In genomic region chr5:10198021-10198420, GRCh38 we compare ENCODE assay signal across 35 cellular contexts. TPM values are rescaled to one million over a fixed set of nuclear protein-coding genes. Genes with fewer than 3 reads are reported as not detected.
DNase-seq lines count a peak whose midpoint lies in the region; ATAC-seq, FAIRE-seq and TF ChIP-seq lines count a peak whose summit lies in the region.
"Had no signal": no experiment of that assay in that cellular context is flagged by ENCODE, and none has a peak within 500 bp of the region (broad histone marks: within the 10 kb centered on the region; RNA-seq: fewer than 3 reads in every experiment).

No MANE protein-coding gene starts in this region.

- no peaks in the 10 kb centered on the region for H3K27me3 ChIP-seq in adipocyte (replicated peaks; ENCODE audit: control insufficient read depth, insufficient read depth, low read length)
- H3K27me3 ChIP-seq in K562 (ENCODE audit: control insufficient read depth in 2 of 2, insufficient read depth in 2 of 2, low read length in 2 of 2): peaks cover 0 to 4% of the 10 kb centered on the region in 2 experiments; a peak in 1 of 5 replicates
- H3K27me3 ChIP-seq in mesenchymal stem cell (ENCODE audit: control insufficient read depth in 1 of 2, insufficient read depth in 1 of 2, low read length in 2 of 2): no peaks in the 10 kb centered on the region
- H3K27me3 ChIP-seq: BE2C; BLaER1; BLaER1 treated with 17β-estradiol and CSF1 and Interleukin-3, amounts not matched to agents 10 nM and 100 nM had no signal

- CTCF ChIA-PET in HEK293 (lab: Yijun Ruan, JAX) (interaction anchor here (0.6 to 0.8 kb wide), 2 partner anchors 10 to 94 kb away, joined by 3 read pairs; no protein-coding TSS in a partner anchor), K562 (lab: Yijun Ruan, JAX; ENCODE audit: low intra/inter-chr PET ratio) (no interaction called here)

- no peaks in the 10 kb centered on the region for H3K36me3 ChIP-seq in HEK293 (ENCODE audit: control insufficient read depth in 2 of 2, insufficient read depth in 1 of 2, low read length in 2 of 2)
- no peaks in the 10 kb centered on the region for H3K36me3 ChIP-seq in adipocyte (ENCODE audit: control insufficient read depth, insufficient read depth, low read length, severe bottlenecking)
- no peaks in the 10 kb centered on the region for H3K36me3 ChIP-seq in K562 (ENCODE audit: control insufficient read depth, insufficient read depth, low read length)
- no peaks in the 10 kb centered on the region for H3K36me3 ChIP-seq in mesenchymal stem cell (ENCODE audit: control insufficient read depth in 1 of 2, insufficient read depth in 2 of 2, low read depth in 1 of 2, low read length in 2 of 2)
- H3K36me3 ChIP-seq: BE2C, BLaER1 had no signal

- no peaks in the 10 kb centered on the region for H3K27me3 Mint-ChIP-seq in activated T-helper 2 cell treated with anti-CD3 and anti-CD28 coated beads, Interferon-gamma antibody, Interleukin-2, Interleukin-4, amounts not matched to agents 10 μg/mL and 5 μg/mL and 100 μg/mL, durations not matched to agents 14 hours and 24 hours and 36 hours (ENCODE audit: low read depth)
- H3K27me3 Mint-ChIP-seq: B cell; CD4-positive, alpha-beta T cell; CD4-positive, CD25-positive, alpha-beta regulatory T cell; CD8-positive, alpha-beta memory T cell had no signal

- H3K4me1 Mint-ChIP-seq in activated T-helper 2 cell treated with anti-CD3 and anti-CD28 coated beads, Interferon-gamma antibody, Interleukin-2, Interleukin-4, amounts not matched to agents 10 μg/mL and 5 μg/mL and 100 μg/mL, durations not matched to agents 14 hours and 24 hours and 36 hours (ENCODE audit: low read depth): no peaks in the 10 kb centered on the region
- H3K4me1 Mint-ChIP-seq: B cell; CD14-positive monocyte; CD4-positive, alpha-beta memory T cell; CD4-positive, CD25-positive, alpha-beta regulatory T cell; CD8-positive, alpha-beta memory T cell had no signal

- no peak overlapping the region for H4K8ac ChIP-seq in mesenchymal stem cell (ENCODE audit: low read length)

- no peak overlapping the region for H2BK12ac ChIP-seq in mesenchymal stem cell (ENCODE audit: low read length in 2 of 2)

- no peak overlapping the region for H3K27ac Mint-ChIP-seq in activated T-helper 2 cell treated with anti-CD3 and anti-CD28 coated beads, Interferon-gamma antibody, Interleukin-2, Interleukin-4, amounts not matched to agents 10 μg/mL and 5 μg/mL and 100 μg/mL, durations not matched to agents 14 hours and 24 hours and 36 hours
- H3K27ac Mint-ChIP-seq: B cell; CD14-positive monocyte; CD4-positive, alpha-beta memory T cell; CD4-positive, alpha-beta T cell; CD4-positive, CD25-positive, alpha-beta regulatory T cell; CD8-positive, alpha-beta memory T cell; CD8-positive, alpha-beta T cell had no signal

- FAIRE-seq in K562 (lab: Jason Lieb, UNC): no peak
- FAIRE-seq: A204.1, A549, D721Med had no signal

- no peak for TF ChIP-seq RAD21 in K562 (CRISPR knock-in tag; conservative IDR thresholded peaks at IDR 0.05 in 1 of 2, IDR thresholded peaks at IDR 0.05 in 1 of 2)

- H3K4me1 ChIP-seq in HEK293 (ENCODE audit: control insufficient read depth, insufficient read depth, low read length): no peaks in the 10 kb centered on the region
- H3K4me1 ChIP-seq in adipocyte (ENCODE audit: control insufficient read depth, insufficient read depth, low read length): peaks cover 19% of the 10 kb centered on the region
- no peaks in the 10 kb centered on the region for H3K4me1 ChIP-seq in K562 (replicated peaks in 1 of 2; ENCODE audit: control insufficient read depth in 2 of 2, insufficient read depth in 2 of 2, low read length in 2 of 2)
- no peaks in the 10 kb centered on the region for H3K4me1 ChIP-seq in mesenchymal stem cell (ENCODE audit: control insufficient read depth, insufficient read depth, low read depth, low read length)
- H3K4me1 ChIP-seq: A549, BE2C, BLaER1, Caco-2 had no signal

- H2BK120ac ChIP-seq in mesenchymal stem cell (ENCODE audit: low read depth, low read length): no peak overlapping the region

- no peak overlapping the region for H3K23ac ChIP-seq in mesenchymal stem cell (ENCODE audit: low read length in 2 of 2)

- intact Hi-C loops in K562 (cut with micrococcal nuclease): no loop called here
- intact Hi-C loops in activated T-helper 2 cell treated with anti-CD3 and anti-CD28 coated beads, Interferon-gamma antibody, Interleukin-2, Interleukin-4, amounts not matched to agents 10 μg/mL and 5 μg/mL and 100 μg/mL, durations not matched to agents 14 hours and 24 hours and 36 hours (cut with micrococcal nuclease): no loop called here

- H3K4me2 ChIP-seq in K562 (ENCODE audit: insufficient read depth, low read length) (no peak overlapping the region), mesenchymal stem cell (ENCODE audit: low read length, poor library complexity, severe bottlenecking) (no peak overlapping the region)
- H3K4me2 ChIP-seq: A549; BLaER1; BLaER1 treated with 17β-estradiol and CSF1 and Interleukin-3, amounts not matched to agents 10 nM and 100 nM had no signal

- DNase-seq in adipocyte (ENCODE audit: low read depth) (no peak), K562 (ENCODE audit: extremely low read depth in 1 of 4, low spot score in 3 of 4) (no peak), mesenchymal stem cell (no peak)
- no peak for DNase-seq in activated T-helper 2 cell treated with anti-CD3 and anti-CD28 coated beads, Interferon-gamma antibody, Interleukin-2, Interleukin-4, amounts not matched to agents 10 μg/mL and 5 μg/mL and 100 μg/mL, durations not matched to agents 14 hours and 24 hours and 36 hours (ENCODE audit: low spot score)
- DNase-seq in central memory CD4-positive, alpha-beta T cell: no peak
- DNase-seq: 8988T; ACHN; AML-193; BE2C; C1 segment of cervical spinal cord; Caco-2; Calu3; CD4-positive, alpha-beta memory T cell; CD4-positive, alpha-beta T cell; CD4-positive, CD25-positive, alpha-beta regulatory T cell; CD8-positive, alpha-beta memory T cell; CD8-positive, alpha-beta T cell; COR-L47; DMS 273 treated with DMSO at 0.1 percent for 48 hours; DMS153; DMS53; DMS79; DMS79 treated with DMSO at 0.1 percent for 48 hours; DND-41; EL had no signal

- POLR2A ChIA-PET in HEK293 (lab: Yijun Ruan, JAX) (interaction anchor here (0.7 kb wide), 1 partner anchor 35 kb away, joined by 3 read pairs; no protein-coding TSS in a partner anchor), K562 (lab: Yijun Ruan, JAX) (interaction anchor here (1.1 to 1.6 kb wide), 2 partner anchors 9 to 10 kb away, joined by 3 read pairs; no protein-coding TSS in a partner anchor)

- no peaks in the 10 kb centered on the region for H3K36me3 Mint-ChIP-seq in activated T-helper 2 cell treated with anti-CD3 and anti-CD28 coated beads, Interferon-gamma antibody, Interleukin-2, Interleukin-4, amounts not matched to agents 10 μg/mL and 5 μg/mL and 100 μg/mL, durations not matched to agents 14 hours and 24 hours and 36 hours (ENCODE audit: low read depth)
- H3K36me3 Mint-ChIP-seq: CD14-positive monocyte; CD4-positive, alpha-beta memory T cell; CD4-positive, CD25-positive, alpha-beta regulatory T cell; CD8-positive, alpha-beta T cell had no signal

- no peak overlapping the region for H3K4me3 Mint-ChIP-seq in activated T-helper 2 cell treated with anti-CD3 and anti-CD28 coated beads, Interferon-gamma antibody, Interleukin-2, Interleukin-4, amounts not matched to agents 10 μg/mL and 5 μg/mL and 100 μg/mL, durations not matched to agents 14 hours and 24 hours and 36 hours (ENCODE audit: low read depth)
- H3K4me3 Mint-ChIP-seq: B cell; CD14-positive monocyte; CD4-positive, alpha-beta memory T cell; CD4-positive, alpha-beta T cell; CD4-positive, CD25-positive, alpha-beta regulatory T cell; CD8-positive, alpha-beta memory T cell; CD8-positive, alpha-beta T cell had no signal

- H2AFZ ChIP-seq in K562 (ENCODE audit: low read depth, low read length) (no peak overlapping the region), mesenchymal stem cell (ENCODE audit: low read depth, low read length) (no peak overlapping the region)

- H3K79me1 ChIP-seq in mesenchymal stem cell (replicated peaks; ENCODE audit: low read length, poor library complexity, severe bottlenecking): no peaks in the 10 kb centered on the region

- no peak for ATAC-seq in K562
- ATAC-seq: A549; CD8-positive, alpha-beta T cell had no signal

- no peaks in the 10 kb centered on the region for H3K9me3 ChIP-seq in HEK293 (ENCODE audit: control insufficient read depth, insufficient read depth, low read depth, low read length)
- H3K9me3 ChIP-seq in adipocyte (ENCODE audit: control insufficient read depth, low read length): peaks cover 19% of the 10 kb centered on the region
- no peaks in the 10 kb centered on the region for H3K9me3 ChIP-seq in K562 (replicated peaks; ENCODE audit: control insufficient read depth, insufficient read depth, low read depth, low read length)
- peaks cover 29% of the 10 kb centered on the region for H3K9me3 ChIP-seq in mesenchymal stem cell (ENCODE audit: control insufficient read depth, low read length)
- H3K9me3 ChIP-seq: BE2C had no signal

- H2BK15ac ChIP-seq in mesenchymal stem cell (ENCODE audit: low read depth, poor library complexity, severe bottlenecking): no peak overlapping the region

- TF ChIP-seq EP300 in K562 (IDR thresholded peaks at IDR 0.05; ENCODE audit: low read length): no peak

- no peak overlapping the region for H3K4ac ChIP-seq in mesenchymal stem cell (ENCODE audit: low read depth in 1 of 2, low read length in 2 of 2)

- H3K18ac ChIP-seq in mesenchymal stem cell (ENCODE audit: low read depth in 1 of 2, low read length in 2 of 2): no peak overlapping the region

- no peak for TF ChIP-seq CTCF in HEK293 (tag by site-specific recombination; IDR thresholded peaks at IDR 0.05)
- no peak for TF ChIP-seq CTCF in K562 (IDR thresholded peaks at IDR 0.05 in 2 of 3, conservative IDR thresholded peaks at IDR 0.05 in 1 of 3; ENCODE audit: insufficient read depth in 2 of 3, low read depth in 1 of 3, low read length in 3 of 3)

- H4K20me1 ChIP-seq in K562 (replicated peaks; ENCODE audit: control insufficient read depth, insufficient read depth, low read length): no peaks in the 10 kb centered on the region
- H4K20me1 ChIP-seq: BLaER1; BLaER1 treated with 17β-estradiol and CSF1 and Interleukin-3, amounts not matched to agents 10 nM and 100 nM had no signal

- no peak overlapping the region for H4K91ac ChIP-seq in mesenchymal stem cell (ENCODE audit: low read length)

- H3K27ac ChIP-seq in HEK293 (ENCODE audit: extremely low read depth, low read depth, low read length): no peak overlapping the region
- H3K27ac ChIP-seq in K562 (ENCODE audit: extremely low read depth, low read depth, low read length): no peak overlapping the region
- no peak overlapping the region for H3K27ac ChIP-seq in mesenchymal stem cell (ENCODE audit: low read length, poor library complexity, severe bottlenecking)
- H3K27ac ChIP-seq: 22Rv1; A549; BLaER1; BLaER1 treated with 17β-estradiol and CSF1 and Interleukin-3, amounts not matched to agents 10 nM and 100 nM; C4-2B had no signal

- 8% methylated on average over 2 of the region's 2 CpGs for WGBS in K562 (ENCODE audit: insufficient coverage, low coverage, missing lambda C conversion rate)
- 68% methylated on average over 2 of the region's 2 CpGs for WGBS in mesenchymal stem cell

- H3K9ac ChIP-seq in adipocyte (ENCODE audit: low read length): no peak overlapping the region
- no peak overlapping the region for H3K9ac ChIP-seq in K562 (ENCODE audit: insufficient read depth in 1 of 2, low read depth in 2 of 2, low read length in 2 of 2)
- H3K9ac ChIP-seq in mesenchymal stem cell (ENCODE audit: low read length): no peak overlapping the region
- H3K9ac ChIP-seq: BLaER1; BLaER1 treated with 17β-estradiol and CSF1 and Interleukin-3, amounts not matched to agents 10 nM and 100 nM had no signal

- no peak overlapping the region for H3K4me3 ChIP-seq in HEK293 (ENCODE audit: low read depth, low read length)
- H3K4me3 ChIP-seq in adipocyte (ENCODE audit: low read length): peak overlapping the region; percentile 22
- H3K4me3 ChIP-seq in K562: no peak overlapping the region
- H3K4me3 ChIP-seq in mesenchymal stem cell (ENCODE audit: insufficient read depth in 1 of 2, low read depth in 1 of 2, low read length in 2 of 2): peak overlapping the region in 1 of 2 experiments; percentile 51
- H3K4me3 ChIP-seq: A549; BLaER1; BLaER1 treated with 17β-estradiol and CSF1 and Interleukin-3, amounts not matched to agents 10 nM and 100 nM had no signal

- H2BK5ac ChIP-seq in mesenchymal stem cell (ENCODE audit: low read depth, low read length, poor library complexity, severe bottlenecking): no peak overlapping the region

- no peak overlapping the region for H2AK5ac ChIP-seq in mesenchymal stem cell (ENCODE audit: low read length, severe bottlenecking)

- no peaks in the 10 kb centered on the region for H3K79me2 ChIP-seq in K562 (ENCODE audit: control insufficient read depth, insufficient read depth, low read length)

- no peaks in the 10 kb centered on the region for H3K9me1 ChIP-seq in K562 (ENCODE audit: control insufficient read depth, insufficient read depth, low read length)

- in situ Hi-C loops in K562 (cut with MboI): no loop called here

- no peak overlapping the region for H3K14ac ChIP-seq in mesenchymal stem cell (ENCODE audit: low read length in 2 of 2)

- peaks cover 16% of the 10 kb centered on the region for H3K9me3 Mint-ChIP-seq in activated T-helper 2 cell treated with anti-CD3 and anti-CD28 coated beads, Interferon-gamma antibody, Interleukin-2, Interleukin-4, amounts not matched to agents 10 μg/mL and 5 μg/mL and 100 μg/mL, durations not matched to agents 14 hours and 24 hours and 36 hours

- BruUV-seq in K562 (replicated peaks; lab: Mats Ljungman, UMichigan): no TSS peak

- TF ChIP-seq POLR2A in K562 (conservative IDR thresholded peaks at IDR 0.05): no peak

RNA-seq across cellular contexts. Expression of gene ATPSCKMT, which starts 51.7 kb away (rescaled TPM):
- 63.3 and 105 TPM in 2 replicates for total RNA-seq in K562 (2011; cell fraction: chromatin; rRNA removed; ENCODE audit: low replicate concordance)
- 33.5 and 38.3 TPM in 2 replicates for total RNA-seq in K562 (2011; cell fraction: nucleolus; rRNA removed)
- 54.5 and 67.1 TPM in 2 replicates for total RNA-seq in K562 (2011; cell fraction: nucleoplasm; rRNA removed)
- 26.2 and 30.2 TPM in 2 replicates for total RNA-seq in K562 (2014; rRNA removed)
- total RNA-seq in K562 (2014; rRNA removed; fragmentation: Illumina TruSeq; extraction: Trizol): 44.4 and 46.2 TPM in 2 replicates
- total RNA-seq in K562 (2015; rRNA removed; fragmentation: Illumina TruSeq; extraction: Trizol): 29.5 and 32.4 TPM in 2 replicates
- 29.1 and 32.2 TPM in 2 replicates for total RNA-seq in K562 (2021)
- polyA plus RNA-seq in K562 (2011; rRNA removed): 32.1 and 46.8 TPM in 2 replicates
- 11.9 and 39.5 TPM in 2 replicates for polyA plus RNA-seq in K562 (2011; cell fraction: cytosol; rRNA removed)
- 38.0 and 40.7 TPM in 2 replicates for polyA plus RNA-seq in K562 (2011; cell fraction: nucleus; rRNA removed)
- 22.4 and 28.9 TPM in 2 replicates for polyA plus RNA-seq in K562 (2012)
- polyA plus RNA-seq in K562 (2014; fragmentation: Illumina TruSeq; extraction: Trizol): 36.9 and 41.1 TPM in 2 replicates
- 10 to 100 TPM; 36.6 to 40.7 TPM for polyA plus RNA-seq in K562 (2014; fragmentation: Nextera tagmentation; extraction: Ambion mirVana)
- 28.3 and 38.4 TPM in 2 replicates for polyA plus RNA-seq in K562 (2014; rRNA removed)
- polyA minus RNA-seq in K562 (2011; rRNA and poly(A)+ RNA removed): 48.5 and 54.2 TPM in 2 replicates
- polyA minus RNA-seq in K562 (2011; cell fraction: cytosol; rRNA and poly(A)+ RNA removed): 10.5 and 16.6 TPM in 2 replicates
- polyA minus RNA-seq in K562 (2011; cell fraction: nucleus; rRNA and poly(A)+ RNA removed): 20.2 and 38.1 TPM in 2 replicates
- 14.0 TPM for polyA plus RNA-seq in mesenchymal stem cell (2013, experiment 1 of 2)
- 14.3 TPM for polyA plus RNA-seq in mesenchymal stem cell (2013, experiment 2 of 2)
- 24.0 and 25.8 TPM in 2 replicates for total RNA-seq in activated T-helper 2 cell treated with anti-CD3 and anti-CD28 coated beads, Interferon-gamma antibody, Interleukin-2, Interleukin-4, amounts not matched to agents 10 μg/mL and 5 μg/mL and 100 μg/mL, durations not matched to agents 14 hours and 24 hours and 36 hours

RNA-seq across cellular contexts. Expression of gene CCT5, which starts 52.1 kb away (rescaled TPM):
- total RNA-seq in K562 (2011; cell fraction: chromatin; rRNA removed; ENCODE audit: low replicate concordance): 239 and 473 TPM in 2 replicates
- 160 and 181 TPM in 2 replicates for total RNA-seq in K562 (2011; cell fraction: nucleolus; rRNA removed)
- total RNA-seq in K562 (2011; cell fraction: nucleoplasm; rRNA removed): 271 and 310 TPM in 2 replicates
- total RNA-seq in K562 (2014; rRNA removed): 1,056 and 1,105 TPM in 2 replicates
- total RNA-seq in K562 (2014; rRNA removed; fragmentation: Illumina TruSeq; extraction: Trizol): 1,310 and 1,339 TPM in 2 replicates
- total RNA-seq in K562 (2015; rRNA removed; fragmentation: Illumina TruSeq; extraction: Trizol): 1,290 and 1,307 TPM in 2 replicates
- 782 and 792 TPM in 2 replicates for total RNA-seq in K562 (2021)
- polyA plus RNA-seq in K562 (2011; rRNA removed): 773 and 1,153 TPM in 2 replicates
- 486 and 691 TPM in 2 replicates for polyA plus RNA-seq in K562 (2011; cell fraction: cytosol; rRNA removed)
- polyA plus RNA-seq in K562 (2011; cell fraction: nucleus; rRNA removed): 304 and 417 TPM in 2 replicates
- 564 and 1,172 TPM in 2 replicates for polyA plus RNA-seq in K562 (2012)
- polyA plus RNA-seq in K562 (2014; fragmentation: Illumina TruSeq; extraction: Trizol): 1,097 and 1,170 TPM in 2 replicates
- 1,000 to 10,000 TPM in 1 of 2 experiments, 100 to 1,000 TPM in 1; 926 to 1,606 TPM for polyA plus RNA-seq in K562 (2014; fragmentation: Nextera tagmentation; extraction: Ambion mirVana)
- 798 and 941 TPM in 2 replicates for polyA plus RNA-seq in K562 (2014; rRNA removed)
- polyA minus RNA-seq in K562 (2011; rRNA and poly(A)+ RNA removed): 2,049 and 2,472 TPM in 2 replicates
- 548 and 692 TPM in 2 replicates for polyA minus RNA-seq in K562 (2011; cell fraction: cytosol; rRNA and poly(A)+ RNA removed)
- polyA minus RNA-seq in K562 (2011; cell fraction: nucleus; rRNA and poly(A)+ RNA removed): 155 and 246 TPM in 2 replicates
- 121 TPM for polyA plus RNA-seq in mesenchymal stem cell (2013, experiment 1 of 2)
- 123 TPM for polyA plus RNA-seq in mesenchymal stem cell (2013, experiment 2 of 2)
- total RNA-seq in activated T-helper 2 cell treated with anti-CD3 and anti-CD28 coated beads, Interferon-gamma antibody, Interleukin-2, Interleukin-4, amounts not matched to agents 10 μg/mL and 5 μg/mL and 100 μg/mL, durations not matched to agents 14 hours and 24 hours and 36 hours: 494 and 522 TPM in 2 replicates

Comparison
In these comparisons a context has a peak if more than half of its experiments do, and no peak if none do; other contexts are left out.
1. Of the 44 proteins assayed by ChIP-seq in both K562 and HEK293: peak only in K562: none; only in HEK293: none; in both: ZNF707; in neither: 43.